Comparison of ENCODE assay signal across 25 cellular contexts in genomic region chr10:16030562-16030961, GRCh38.
"Had no signal": no experiment of that assay in that cellular context is flagged by ENCODE, and none has a peak within 500 bp of the region (broad histone marks: within the 10 kb centered on the region; RNA-seq: fewer than 3 reads in every experiment).

No MANE protein-coding gene starts in this region.

- H3K4me1 ChIP-seq: heart right ventricle, left lung, lower lobe of right lung, right atrium auricular region, suprapubic skin, tibial nerve, vagina had no signal

- H3K27me3 ChIP-seq: heart right ventricle, hepatocyte, left lung, ovary, right atrium auricular region, suprapubic skin, tibial nerve, vagina had no signal

- H3K9me3 ChIP-seq: lower lobe of right lung, ovary, suprapubic skin, vagina had no signal

- H3K4me3 ChIP-seq: heart right ventricle, hepatocyte, left lung, lower lobe of right lung, mucosa of descending colon, ovary, right atrium auricular region, skin epidermis, suprapubic skin, thoracic aorta, tibial nerve, vagina had no signal

- H3K36me3 ChIP-seq: heart right ventricle, left lung, lower lobe of right lung, ovary, right atrium auricular region, suprapubic skin, thoracic aorta, tibial nerve, vagina had no signal

- H3K27ac ChIP-seq: heart right ventricle, hepatocyte, left lung, lower lobe of right lung, ovary, right atrium auricular region, skin epidermis, suprapubic skin, thoracic aorta, tibial nerve, vagina had no signal

- DNase-seq: heart right ventricle; kidney glomerular epithelial cell; left colon; left lung; lower lobe of right lung; mammary epithelial cell; midbrain; mucosa of descending colon; naive thymus-derived CD4-positive, alpha-beta T cell; ovary; stimulated activated CD4-positive, alpha-beta T cell treated with anti-CD3 and anti-CD28 coated beads, Interleukin-12 subunit alpha, Interleukin-12 subunit beta, amount 100 ng/mL, for 4 hours; stimulated activated CD4-positive, alpha-beta T cell treated with anti-CD3 and anti-CD28 coated beads, Interleukin-15, amount 100 ng/mL, for 24 hours; stimulated activated CD4-positive, alpha-beta T cell treated with anti-CD3 and anti-CD28 coated beads, Interleukin-2, amount 100 ng/mL, for 24 hours; stimulated activated CD4-positive, alpha-beta T cell treated with anti-CD3 and anti-CD28 coated beads, Interleukin-4, amount 100 ng/mL, for 24 hours; stimulated activated naive CD4-positive, alpha-beta T cell had no signal

- ATAC-seq: heart right ventricle; left colon; left lung; lower lobe of right lung; mucosa of descending colon; naive thymus-derived CD4-positive, alpha-beta T cell; natural killer cell treated with Interleukin-12 subunit alpha and Interleukin-12 subunit beta and Interleukin-15 and Interleukin-18, amount 100 ng/mL, for 72 hours; sciatic nerve; stimulated activated effector memory CD8-positive, alpha-beta T cell treated with anti-CD3 and anti-CD28 coated beads, Interleukin-12 subunit alpha, Interleukin-12 subunit beta, amount 100 ng/mL, for 72 hours had no signal
